ENCODE assay signal across 8 cellular contexts in genomic region chr14:103628684-103629502, GRCh38. TPM values are rescaled to one million over a fixed set of nuclear protein-coding genes. Genes with fewer than 3 reads are reported as not detected.
DNase-seq lines count a peak whose midpoint lies in the region; ATAC-seq and FAIRE-seq lines count a peak whose summit lies in the region.

Gene KLC1 (plus strand): TSS chr14:103629211. CDS start chr14:103654565, 25,354 bp downstream.

- H3K27me3 ChIP-seq in right cardiac atrium (ENCODE audit: control insufficient read depth, insufficient read depth) = no peaks in the 10 kb centered on the region

- DNase-seq in EL (peak; percentile 76), Kasumi-1 (lab: John Stamatoyannopoulos, UW) (peak; percentile 31 to 32), T-helper 2 cell (peak; percentile 66 to 84 (median 78)), right cardiac atrium (peak; percentile 84 to 95 (median 95)), putamen (ENCODE audit: low spot score) (peak; percentile 80), urothelium cell line (ENCODE audit: low spot score) (peak; percentile 79)

- H3K4me1 ChIP-seq in right cardiac atrium (ENCODE audit: control insufficient read depth, insufficient read depth, low read length) = peaks cover 4% of the 10 kb centered on the region

- peak within 1 kb of the TSS; percentile 89 for H3K4me3 ChIP-seq in right cardiac atrium (ENCODE audit: low read length)

- peak within 1 kb of the TSS; percentile 96 for H3K27ac ChIP-seq in angular gyrus (ENCODE audit: low read depth, low read length)
- H3K27ac ChIP-seq in right cardiac atrium (ENCODE audit: low read length) = peak within 1 kb of the TSS; percentile 94

- ATAC-seq in GM21717 (IDR thresholded peaks at IDR 0.05; ENCODE audit: unreplicated experiment) (peak; percentile 51), right cardiac atrium (peak; percentile 80 to 89)

- H3K9me3 ChIP-seq in right cardiac atrium (ENCODE audit: control insufficient read depth, low read length) = no peaks in the 10 kb centered on the region

- WGBS in right cardiac atrium = under 1% methylated on average over 95 of the region's 97 CpGs

- FAIRE-seq in urothelium cell line (lab: Jason Lieb, UNC) = no peak

- intact Hi-C loops in right cardiac atrium (cut with DNase I) = no loop called here

RNA-seq across cellular contexts. Expression of gene KLC1, which starts in this region (rescaled TPM):
- 100 to 1,000 TPM; 110 to 137 (median 129) TPM for total RNA-seq in right cardiac atrium
- 112 TPM for polyA plus RNA-seq in right cardiac atrium

Comparison
In these comparisons a context has a peak if more than half of its experiments do, and no peak if none do; other contexts are left out.
1. Peak in every context shown above with its lines: DNase-seq, ATAC-seq, H3K4me3 ChIP-seq and H3K27ac ChIP-seq.
2. DNase-seq: peak in every context shown above with its lines; median percentile 95 in right cardiac atrium; 80 in putamen; 79 in urothelium cell line; 78 in T-helper 2 cell; 76 in EL; 32 in Kasumi-1.